ENCODE assay signal across 20 cellular contexts in genomic region chrX:23765449-23765848, GRCh38. TPM values are rescaled to one million over a fixed set of nuclear protein-coding genes. Genes with fewer than 3 reads are reported as not detected.
DNase-seq lines count a peak whose midpoint lies in the region; ATAC-seq, FAIRE-seq and TF ChIP-seq lines count a peak whose summit lies in the region.
"Had no signal": no experiment of that assay in that cellular context is flagged by ENCODE, and none has a peak within 500 bp of the region (broad histone marks: within the 10 kb centered on the region; RNA-seq: fewer than 3 reads in every experiment).

No MANE protein-coding gene starts in this region.

- TF ChIP-seq CTCF in A549 (IDR thresholded peaks at IDR 0.05) (no peak), bronchial epithelial cell (IDR thresholded peaks at IDR 0.05; ENCODE audit: insufficient read depth, low read length, severe bottlenecking) (no peak), BE2C (IDR thresholded peaks at IDR 0.05; ENCODE audit: low read depth, low read length) (no peak)

- no peak for TF ChIP-seq EP300 in A549 (IDR thresholded peaks at IDR 0.05)

- peak overlapping the region; percentile 30; the same call in 2 of the 3 replicates for H3K4me2 ChIP-seq in A549
- H3K4me2 ChIP-seq: neural progenitor cell had no signal

- H3K36me3 ChIP-seq in bronchial epithelial cell (ENCODE audit: control insufficient read depth, insufficient read depth, low read length) (no peaks in the 10 kb centered on the region), BE2C (no peaks in the 10 kb centered on the region)
- H3K36me3 ChIP-seq: neural progenitor cell, spleen, tibial artery had no signal

- no peak for FAIRE-seq in A549 (lab: Jason Lieb, UNC)
- FAIRE-seq in bronchial epithelial cell (lab: Jason Lieb, UNC), result no peak

- H3K27ac ChIP-seq in A549, result peak overlapping the region in 1 of 2 experiments; percentile 53; a peak in 2 of 6 replicates
- H3K27ac ChIP-seq: epithelial cell of prostate, neural progenitor cell, tibial artery had no signal

- ATAC-seq in A549, result peak; percentile 30 to 51; a peak in 4 of 6 replicates
- ATAC-seq: right cardiac atrium had no signal

- H3K4me3 ChIP-seq in A549 (no peak overlapping the region), bronchial epithelial cell (ENCODE audit: low read depth, low read length) (no peak overlapping the region), BE2C (ENCODE audit: low read depth, low read length) (no peak overlapping the region)
- H3K4me3 ChIP-seq: neural progenitor cell, spleen, tibial artery had no signal

- TF ChIP-seq RAD21 in A549 (conservative IDR thresholded peaks at IDR 0.05 in 1 of 2, IDR thresholded peaks at IDR 0.05 in 1 of 2), result no peak

- H3K9me3 ChIP-seq in A549 (no peaks in the 10 kb centered on the region), BE2C (no peaks in the 10 kb centered on the region)

- in situ Hi-C loops in G401 (cut with HindIII; ENCODE audit: low sequenced_read_pairs), result no loop called here

- H3K4me1 ChIP-seq in A549 (peaks cover 16% of the 10 kb centered on the region), BE2C (no peaks in the 10 kb centered on the region)
- H3K4me1 ChIP-seq: neural progenitor cell, spleen, tibial artery had no signal

- no peak for TF ChIP-seq POLR2A in A549 (IDR thresholded peaks at IDR 0.05; ENCODE audit: low read length)

- 50% methylated on average over 5 of the region's 5 CpGs for WGBS in A549 (ENCODE audit: missing lambda C conversion rate)

- CTCF ChIA-PET in A549 (lab: Yijun Ruan, JAX), result interaction anchor here (1.3 to 3.3 kb wide), 4 partner anchors 10 to 136 kb away, joined by 4 to 21 read pairs (median 13); partner anchors contain the start of gene SAT1

- H3K27me3 ChIP-seq in bronchial epithelial cell (ENCODE audit: control insufficient read depth, insufficient read depth, low read length) (no peaks in the 10 kb centered on the region), BE2C (no peaks in the 10 kb centered on the region)
- H3K27me3 ChIP-seq: neural progenitor cell, spleen, tibial artery had no signal

- POLR2A ChIA-PET in A549 (lab: Yijun Ruan, JAX), result interaction anchor here (0.9 kb wide), 1 partner anchor 17 kb away, joined by 3 read pairs; the partner anchor contains the start of gene SAT1

- no peak for DNase-seq in A549 (ENCODE audit: low read depth in 1 of 2, low spot score in 1 of 2)
- DNase-seq in G401 (ENCODE audit: low spot score), result peak; percentile 14
- DNase-seq in NCI-H524 treated with DMSO at 0.1 percent for 48 hours (lab: John Stamatoyannopoulos, UW), result peak; percentile 30
- DNase-seq in bronchial epithelial cell (ENCODE audit: low read depth), result peak; percentile 71
- DNase-seq in GM03348 (ENCODE audit: low spot score), result no peak
- no peak for DNase-seq in COLO668 (lab: John Stamatoyannopoulos, UW; ENCODE audit: unreplicated experiment)
- no peak for DNase-seq in BE2C
- no peak for DNase-seq in NCI-H1105 treated with DMSO at 0.1 percent for 48 hours (lab: John Stamatoyannopoulos, UW)
- DNase-seq: activated B cell treated with CpG ODN at 0.5 μM for 24 hours; activated naive CD4-positive, alpha-beta T cell treated with anti-CD3 and anti-CD28 coated beads for 36 hours; NCI-H2081; posterior cingulate gyrus; right cardiac atrium; Right ventricle myocardium superior; spleen; SW 1271; T1000; tibial artery had no signal

TF ChIP-seq in A549, 52 proteins besides CTCF, POLR2A, EP300 and RAD21:
- TF ChIP-seq FOSL2 (IDR thresholded peaks at IDR 0.05), result no peak
- peak; percentile 47; the same call in 1 of the 2 replicates for TF ChIP-seq FOSL2 (CRISPR knock-in tag; IDR thresholded peaks at IDR 0.05)
- no peak for TF ChIP-seq HDAC2 (IDR thresholded peaks at IDR 0.05)
- no peak for TF ChIP-seq HOXB13 (CRISPR knock-in tag; IDR thresholded peaks at IDR 0.05; ENCODE audit: low read depth)
- TF ChIP-seq FOSB (CRISPR knock-in tag; IDR thresholded peaks at IDR 0.05), result no peak

RNA-seq across cellular contexts. Expression of gene SAT1, which starts 17.5 kb away (rescaled TPM):
- polyA plus RNA-seq in A549 (2011; rRNA removed) (2,314 and 3,185 TPM in 2 replicates), A549 (2017; fragmentation: RNase III; extraction: RNeasy Plus Mini Kit Qiagen cat#74134 plus additional on column Dnase treatment) (458 to 607 TPM (median 585 TPM) in 3 replicates)
- polyA plus RNA-seq in A549 (2012; cell fraction: cytosol; rRNA removed), result 394 and 479 TPM in 2 replicates
- 830 and 1,625 TPM in 2 replicates for polyA plus RNA-seq in A549 (2012; cell fraction: nucleus; rRNA removed)
- polyA minus RNA-seq in A549 (2011; rRNA and poly(A)+ RNA removed), result 644 and 676 TPM in 2 replicates
- 466 and 512 TPM in 2 replicates for total RNA-seq in G401 (2014; rRNA removed; shearing (Covaris generic))
- total RNA-seq in bronchial epithelial cell, result 1,193 and 1,762 TPM in 2 replicates
- 15.1 TPM for polyA plus RNA-seq in BE2C (2012; ENCODE audit: insufficient read depth, insufficient read length, low read depth)

RNA-seq across cellular contexts. Expression of gene ACOT9, which starts 22.4 kb away (rescaled TPM):
- polyA plus RNA-seq in A549 (2011; rRNA removed) (83.0 and 110 TPM in 2 replicates), A549 (2017; fragmentation: RNase III; extraction: RNeasy Plus Mini Kit Qiagen cat#74134 plus additional on column Dnase treatment) (87.0 to 91.2 TPM (median 87.3 TPM) in 3 replicates)
- 43.1 and 45.1 TPM in 2 replicates for polyA plus RNA-seq in A549 (2012; cell fraction: cytosol; rRNA removed)
- 43.6 and 65.1 TPM in 2 replicates for polyA plus RNA-seq in A549 (2012; cell fraction: nucleus; rRNA removed)
- 31.7 and 35.7 TPM in 2 replicates for polyA minus RNA-seq in A549 (2011; rRNA and poly(A)+ RNA removed)
- total RNA-seq in G401 (2014; rRNA removed; shearing (Covaris generic)), result 58.6 and 79.3 TPM in 2 replicates
- total RNA-seq in bronchial epithelial cell, result 29.2 and 66.1 TPM in 2 replicates
- 10.6 TPM for polyA plus RNA-seq in BE2C (2012; ENCODE audit: insufficient read depth, insufficient read length, low read depth)

Comparison
In these comparisons a context has a peak if more than half of its experiments do, and no peak if none do; other contexts are left out.
1. DNase-seq: peak in G401 (single experiment), NCI-H524 treated with DMSO at 0.1 percent for 48 hours (single experiment) and bronchial epithelial cell (single experiment); none in A549 (0 of 2), GM03348 (single experiment), COLO668 (single experiment), BE2C (single experiment) and NCI-H1105 treated with DMSO at 0.1 percent for 48 hours (single experiment).